Comparison of ENCODE assay signal across 8 cellular contexts in the genomic region with DNA sequence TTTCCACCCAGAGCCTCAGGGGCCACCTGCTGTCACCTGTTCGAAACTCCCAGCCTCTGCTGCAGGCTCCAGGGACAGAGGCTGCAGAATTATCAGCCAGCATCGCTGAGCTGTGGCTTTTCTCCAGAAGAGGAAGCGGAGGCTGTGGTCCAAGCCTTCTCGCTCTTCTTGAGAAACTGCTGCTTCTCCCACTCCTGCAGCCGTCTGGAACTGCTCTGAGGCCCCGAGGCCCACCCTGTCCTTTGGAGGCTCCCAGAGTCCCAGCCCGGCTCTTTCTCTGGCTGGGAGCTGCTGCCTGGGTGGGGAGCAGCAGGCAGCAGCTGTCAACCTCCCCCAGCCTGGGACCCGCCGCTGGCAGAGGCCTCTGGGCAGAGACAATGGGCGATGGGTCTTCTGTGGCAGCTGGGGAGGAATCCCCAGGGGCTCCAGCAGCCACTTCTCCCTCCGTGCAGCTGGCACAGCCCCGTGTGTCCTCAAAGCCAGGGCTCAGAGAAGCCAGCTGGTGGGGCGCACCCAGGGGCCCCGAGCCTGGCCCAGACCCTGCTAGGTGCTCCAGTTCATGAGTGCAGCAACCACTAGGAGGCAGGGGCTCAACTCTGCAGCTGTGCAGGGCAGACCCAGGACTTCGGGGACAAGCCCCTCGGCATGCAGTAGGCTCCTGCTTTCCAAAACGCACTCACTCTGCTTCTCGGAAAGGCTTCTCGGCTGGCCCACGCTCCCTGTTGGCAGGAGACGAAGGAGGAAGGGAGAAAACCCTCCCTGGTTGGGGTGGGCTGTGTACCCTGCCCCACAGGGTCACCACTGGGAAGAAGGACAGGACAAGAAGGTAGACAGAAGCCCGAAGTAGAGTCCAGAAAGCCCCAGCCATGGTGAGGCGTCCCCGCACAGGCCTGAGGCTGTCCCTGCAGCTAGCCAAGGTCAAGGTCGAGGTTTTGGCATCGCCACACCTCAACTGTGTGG. TPM values are rescaled to one million over a fixed set of nuclear protein-coding genes. Genes with fewer than 3 reads are reported as not detected.
DNase-seq lines count a peak whose midpoint lies in the region; ATAC-seq and TF ChIP-seq lines count a peak whose summit lies in the region.

No MANE protein-coding gene starts in this region.

- ATAC-seq in HG03064 (IDR thresholded peaks at IDR 0.05; ENCODE audit: low read depth, unreplicated experiment): peak; percentile 56
- peak; percentile 96 for ATAC-seq in stimulated activated memory B cell treated with anti-CD40 and anti-IgM and Interleukin-4, amounts not matched to agents 10 μg/mL and 1 μg/mL and 100 μg/mL, for 72 hours
- no peak for ATAC-seq in GM19035 (IDR thresholded peaks at IDR 0.05; ENCODE audit: unreplicated experiment)

- peak overlapping the region in 1 of 4 donors; percentile 32 for H3K4me3 ChIP-seq in Peyer's patch

- H3K27me3 Mint-ChIP-seq in endothelial cell (ENCODE audit: unreplicated experiment) (peaks cover 7% of the 10 kb centered on the region), nephron progenitor cell (ENCODE audit: low read depth, poor library complexity) (peaks cover 3% of the 10 kb centered on the region)
- no peaks in the 10 kb centered on the region for H3K27me3 Mint-ChIP-seq in stimulated activated memory B cell treated with anti-CD40 and anti-IgM and Interleukin-4, amounts not matched to agents 10 μg/mL and 1 μg/mL and 100 μg/mL, for 72 hours

- H3K27me3 ChIP-seq in Peyer's patch: no peaks in the 10 kb centered on the region

- peaks cover 0 to 32% (median 12%) of the 10 kb centered on the region in 4 donors for H3K4me1 ChIP-seq in Peyer's patch

- H3K27ac Mint-ChIP-seq in endothelial cell (ENCODE audit: unreplicated experiment) (no peak overlapping the region), nephron progenitor cell (no peak overlapping the region)
- H3K27ac Mint-ChIP-seq in stimulated activated memory B cell treated with anti-CD40 and anti-IgM and Interleukin-4, amounts not matched to agents 10 μg/mL and 1 μg/mL and 100 μg/mL, for 72 hours: peak overlapping the region; percentile 77

- TF ChIP-seq POLR2A in Peyer's patch (IDR thresholded peaks at IDR 0.05): no peak

- H3K36me3 Mint-ChIP-seq in endothelial cell (ENCODE audit: low read depth, unreplicated experiment) (no peaks in the 10 kb centered on the region), nephron progenitor cell (ENCODE audit: low read depth) (no peaks in the 10 kb centered on the region)
- peaks cover 19% of the 10 kb centered on the region for H3K36me3 Mint-ChIP-seq in stimulated activated memory B cell treated with anti-CD40 and anti-IgM and Interleukin-4, amounts not matched to agents 10 μg/mL and 1 μg/mL and 100 μg/mL, for 72 hours

- H3K27ac ChIP-seq in Peyer's patch: peak overlapping the region in 3 of 4 donors; percentile 12 to 64 (median 25)

- H3K36me3 ChIP-seq in Peyer's patch: no peaks in the 10 kb centered on the region

- H3K9me3 ChIP-seq in Peyer's patch: no peaks in the 10 kb centered on the region

- H3K4me3 Mint-ChIP-seq in endothelial cell (ENCODE audit: unreplicated experiment): no peak overlapping the region
- peak overlapping the region; percentile 56 for H3K4me3 Mint-ChIP-seq in stimulated activated memory B cell treated with anti-CD40 and anti-IgM and Interleukin-4, amounts not matched to agents 10 μg/mL and 1 μg/mL and 100 μg/mL, for 72 hours
- H3K4me3 Mint-ChIP-seq in nephron progenitor cell: no peak overlapping the region

- DNase-seq in GF-D8 (lab: John Stamatoyannopoulos, UW) (peak; percentile 91), Peyer's patch (peak in 2 of 3 donors; percentile 79), endothelial cell (ENCODE audit: low spot score) (no peak), nephron progenitor cell (no peak), globus pallidus (ENCODE audit: low spot score) (no peak)

- H3K4me1 Mint-ChIP-seq in endothelial cell (ENCODE audit: unreplicated experiment) (peaks cover 4% of the 10 kb centered on the region), nephron progenitor cell (peaks cover 30% of the 10 kb centered on the region)
- H3K4me1 Mint-ChIP-seq in stimulated activated memory B cell treated with anti-CD40 and anti-IgM and Interleukin-4, amounts not matched to agents 10 μg/mL and 1 μg/mL and 100 μg/mL, for 72 hours: peaks cover 46% of the 10 kb centered on the region

- H3K9me3 Mint-ChIP-seq in endothelial cell (ENCODE audit: unreplicated experiment) (no peaks in the 10 kb centered on the region), nephron progenitor cell (no peaks in the 10 kb centered on the region)
- no peaks in the 10 kb centered on the region for H3K9me3 Mint-ChIP-seq in stimulated activated memory B cell treated with anti-CD40 and anti-IgM and Interleukin-4, amounts not matched to agents 10 μg/mL and 1 μg/mL and 100 μg/mL, for 72 hours

- TF ChIP-seq CTCF in Peyer's patch (IDR thresholded peaks at IDR 0.05) (peak in 3 of 6 experiments; percentile 5 to 38 (median 36)), endothelial cell (IDR thresholded peaks at IDR 0.05; ENCODE audit: unreplicated experiment) (peak; percentile 15), nephron progenitor cell (IDR thresholded peaks at IDR 0.05) (no peak)

RNA-seq across cellular contexts. Expression of gene FURIN, which starts 49.9 kb away (rescaled TPM):
- 10 to 100 TPM; 53.6 to 76.7 (median 70.1) TPM for total RNA-seq in Peyer's patch
- total RNA-seq in endothelial cell (ENCODE audit: unreplicated experiment): 143 TPM

Comparison
In these comparisons a context has a peak if more than half of its experiments do, and no peak if none do; other contexts are left out.
1. DNase-seq: peak in GF-D8 (single experiment) and Peyer's patch (2 of 3); none in endothelial cell (single experiment), nephron progenitor cell (single experiment) and globus pallidus (single experiment).